In the genomic region with DNA sequence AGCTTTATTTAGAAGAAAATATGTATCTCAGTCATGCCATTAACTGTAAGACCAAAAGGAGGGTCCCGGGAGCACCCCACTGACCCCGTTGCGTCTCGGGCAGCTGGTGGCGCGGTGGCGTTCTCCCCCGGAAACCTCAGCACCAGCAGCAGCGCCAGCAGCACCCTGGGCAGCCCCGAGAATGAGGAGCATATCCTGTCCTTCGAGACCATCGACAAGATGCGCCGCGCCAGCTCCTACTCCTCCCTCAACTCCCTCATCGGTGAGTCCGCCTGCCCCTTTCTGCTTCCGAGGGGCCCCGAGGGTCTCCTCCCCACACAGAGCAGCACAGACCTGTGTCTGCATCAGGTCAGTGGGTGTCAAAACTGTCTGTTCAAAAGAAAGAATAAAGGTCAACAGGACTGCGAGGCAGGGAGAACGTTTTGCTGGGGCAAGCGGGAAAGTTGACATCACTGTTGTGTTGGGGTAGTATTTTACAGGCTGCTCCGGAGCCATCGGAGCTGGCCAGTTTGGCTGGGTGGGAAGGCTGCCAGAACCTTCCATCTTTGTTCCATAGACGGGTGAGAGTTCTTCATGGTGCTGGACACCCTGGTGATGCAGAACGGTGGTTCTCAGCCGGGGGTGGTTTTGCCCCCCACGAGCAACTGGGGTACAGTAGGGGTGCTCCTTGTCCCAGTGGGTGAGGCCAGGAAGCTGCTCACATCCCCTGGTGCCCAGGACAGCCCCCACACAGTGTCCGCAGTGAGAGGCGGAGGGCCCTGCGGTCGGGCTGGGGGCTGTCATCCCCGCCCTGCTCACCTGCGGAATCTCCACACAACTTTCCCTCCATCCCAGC, we compare ENCODE assay signal across 15 cellular contexts.
DNase-seq lines count a peak whose midpoint lies in the region; ATAC-seq, FAIRE-seq and TF ChIP-seq lines count a peak whose summit lies in the region.
"Had no signal": no experiment of that assay in that cellular context is flagged by ENCODE, and none has a peak within 500 bp of the region (broad histone marks: within the 10 kb centered on the region; RNA-seq: fewer than 3 reads in every experiment).

No MANE protein-coding gene starts in this region.

- FAIRE-seq in keratinocyte (lab: Jason Lieb, UNC) = no peak

- H3K9me3 Mint-ChIP-seq in CD4-positive, CD25-positive, alpha-beta regulatory T cell = no peaks in the 10 kb centered on the region
- no peaks in the 10 kb centered on the region for H3K9me3 Mint-ChIP-seq in activated CD8-positive, alpha-beta T cell treated with anti-CD3 and anti-CD28 coated beads, Interleukin-2, amount 10 ng/mL, durations not matched to agents 7 days and 5 days (ENCODE audit: insufficient read depth)

- peaks cover 14 to 58% (median 32%) of the 10 kb centered on the region in 4 donors for H3K4me1 Mint-ChIP-seq in CD4-positive, CD25-positive, alpha-beta regulatory T cell
- peaks cover 88% of the 10 kb centered on the region for H3K4me1 Mint-ChIP-seq in activated CD8-positive, alpha-beta T cell treated with anti-CD3 and anti-CD28 coated beads, Interleukin-2, amount 10 ng/mL, durations not matched to agents 7 days and 5 days (ENCODE audit: low read depth)

- peak overlapping the region; percentile 21 to 87 (median 53) for H3K4me3 Mint-ChIP-seq in CD4-positive, CD25-positive, alpha-beta regulatory T cell
- peak overlapping the region; percentile 74 for H3K4me3 Mint-ChIP-seq in activated CD8-positive, alpha-beta T cell treated with anti-CD3 and anti-CD28 coated beads, Interleukin-2, amount 10 ng/mL, durations not matched to agents 7 days and 5 days

- H3K9me1 ChIP-seq in keratinocyte (ENCODE audit: control insufficient read depth, extremely low read depth, insufficient read depth, low read length) = no peaks in the 10 kb centered on the region

- in situ Hi-C loops in GM13976 (cut with MboI; ENCODE audit: low sequenced_read_pairs, unreplicated experiment) = no loop called here

- H3K9me3 ChIP-seq in CD4-positive, CD25-positive, alpha-beta regulatory T cell (ENCODE audit: control insufficient read depth in 2 of 2, low read length in 2 of 2) = no peaks in the 10 kb centered on the region
- H3K9me3 ChIP-seq in keratinocyte (ENCODE audit: control insufficient read depth, low read depth, low read length) (no peaks in the 10 kb centered on the region), hepatocyte (ENCODE audit: low read depth) (no peaks in the 10 kb centered on the region), lower lobe of right lung (no peaks in the 10 kb centered on the region)
- H3K9me3 ChIP-seq: colonic mucosa, SJCRH30, vagina had no signal

- no peak overlapping the region for H3K4me3 ChIP-seq in ACC112 (ENCODE audit: low read depth, low read length)
- H3K4me3 ChIP-seq in CD4-positive, CD25-positive, alpha-beta regulatory T cell (ENCODE audit: low read depth, low read length) = no peak overlapping the region
- H3K4me3 ChIP-seq in keratinocyte (ENCODE audit: control insufficient read depth in 2 of 3, extremely low read depth in 1 of 3, insufficient read depth in 2 of 3, low read depth in 1 of 3, low read length in 3 of 3) = no peak overlapping the region
- H3K4me3 ChIP-seq in hepatocyte = no peak overlapping the region
- no peak overlapping the region for H3K4me3 ChIP-seq in lower lobe of right lung
- H3K4me3 ChIP-seq: colonic mucosa, SJCRH30, skin epidermis, vagina had no signal

- H3K36me3 ChIP-seq in ACC112 (ENCODE audit: insufficient read depth, low read length) = peaks cover 7% of the 10 kb centered on the region; the same call in 1 of the 2 replicates
- peaks cover 6% of the 10 kb centered on the region for H3K36me3 ChIP-seq in CD4-positive, CD25-positive, alpha-beta regulatory T cell (ENCODE audit: control insufficient read depth, insufficient read depth, low read length)
- peaks cover 7 to 9% of the 10 kb centered on the region in 2 experiments for H3K36me3 ChIP-seq in keratinocyte (ENCODE audit: control insufficient read depth in 2 of 2, extremely low read depth in 1 of 2, insufficient read depth in 2 of 2, low read length in 2 of 2)
- no peaks in the 10 kb centered on the region for H3K36me3 ChIP-seq in hepatocyte (replicated peaks; ENCODE audit: insufficient read depth, low read depth)
- peaks cover 39% of the 10 kb centered on the region for H3K36me3 ChIP-seq in lower lobe of right lung
- H3K36me3 ChIP-seq: colonic mucosa had no signal

- TF ChIP-seq CTCF in keratinocyte (optimal IDR thresholded peaks at IDR 0.05 in 1 of 3, IDR thresholded peaks at IDR 0.05 in 1 of 3, conservative IDR thresholded peaks at IDR 0.05 in 1 of 3; ENCODE audit: extremely low read depth in 1 of 3, insufficient read depth in 2 of 3, low read length in 3 of 3) (no peak), GM13976 (IDR thresholded peaks at IDR 0.05; ENCODE audit: borderline replicate concordance, control extremely low read depth, extremely low read depth, insufficient read depth, missing control alignments) (no peak), hepatocyte (IDR thresholded peaks at IDR 0.05; ENCODE audit: poor library complexity) (no peak), lower lobe of right lung (IDR thresholded peaks at IDR 0.05) (no peak)

- no peak for DNase-seq in CD4-positive, CD25-positive, alpha-beta regulatory T cell
- DNase-seq in activated CD8-positive, alpha-beta T cell treated with anti-CD3 and anti-CD28 coated beads, Interleukin-2, amount 10 ng/mL, durations not matched to agents 7 days and 5 days = no peak
- DNase-seq in keratinocyte (ENCODE audit: low read depth, low spot score) (no peak), GM13976 (ENCODE audit: low spot score) (no peak), hepatocyte (ENCODE audit: low spot score) (no peak), lower lobe of right lung (no peak)
- DNase-seq: C1 segment of cervical spinal cord, colonic mucosa had no signal

- no peak overlapping the region for H3K4me2 ChIP-seq in keratinocyte (ENCODE audit: control insufficient read depth, extremely low read depth, insufficient read depth, low read depth, low read length)
- no peak overlapping the region for H3K4me2 ChIP-seq in hepatocyte
- H3K4me2 ChIP-seq: KMS-11 had no signal

- H3K27ac ChIP-seq in ACC112 (ENCODE audit: low read depth, low read length) (peak overlapping the region; percentile 98; the same call in 1 of the 2 replicates), keratinocyte (ENCODE audit: control insufficient read depth, insufficient read depth, low read length) (peak overlapping the region; percentile 99), hepatocyte (no peak overlapping the region), lower lobe of right lung (no peak overlapping the region)
- peak overlapping the region; percentile 88 for H3K27ac ChIP-seq in CD4-positive, CD25-positive, alpha-beta regulatory T cell (ENCODE audit: insufficient read depth, low read length, poor library complexity, severe bottlenecking)
- H3K27ac ChIP-seq: colonic mucosa, epithelial cell of prostate, KMS-11, SJCRH30 had no signal

- dilution Hi-C loops in keratinocyte (cut with MboI; ENCODE audit: extremely low pct_ligation_motif_present, low sequenced_read_pairs) = no loop called here

- POLR2A ChIA-PET in activated CD8-positive, alpha-beta T cell treated with anti-CD3 and anti-CD28 coated beads, Interleukin-2, amount 10 ng/mL, durations not matched to agents 7 days and 5 days (lab: Charles Lee) = no interaction called here

- H3K27me3 ChIP-seq in ACC112 (ENCODE audit: insufficient read depth, low read length) (no peaks in the 10 kb centered on the region), keratinocyte (ENCODE audit: control insufficient read depth, extremely low read depth, insufficient read depth, low read length) (no peaks in the 10 kb centered on the region), hepatocyte (no peaks in the 10 kb centered on the region), lower lobe of right lung (ENCODE audit: low read depth) (no peaks in the 10 kb centered on the region)
- no peaks in the 10 kb centered on the region for H3K27me3 ChIP-seq in CD4-positive, CD25-positive, alpha-beta regulatory T cell (ENCODE audit: control insufficient read depth, insufficient read depth, low read length)
- H3K27me3 ChIP-seq: colonic mucosa, SJCRH30, vagina had no signal

- H3K27me3 Mint-ChIP-seq in CD4-positive, CD25-positive, alpha-beta regulatory T cell = no peaks in the 10 kb centered on the region
- no peaks in the 10 kb centered on the region for H3K27me3 Mint-ChIP-seq in activated CD8-positive, alpha-beta T cell treated with anti-CD3 and anti-CD28 coated beads, Interleukin-2, amount 10 ng/mL, durations not matched to agents 7 days and 5 days (ENCODE audit: low read depth)

- H4K20me1 ChIP-seq in keratinocyte (ENCODE audit: control insufficient read depth, extremely low read depth, insufficient read depth, low read length) (no peaks in the 10 kb centered on the region), hepatocyte (ENCODE audit: insufficient read depth, poor library complexity, severe bottlenecking) (no peaks in the 10 kb centered on the region)

- no peaks in the 10 kb centered on the region for H3K9me2 ChIP-seq in hepatocyte (replicated peaks; ENCODE audit: insufficient read depth)

- no peak for ATAC-seq in CD4-positive, CD25-positive, alpha-beta regulatory T cell (ENCODE audit: low read depth in 2 of 2)
- ATAC-seq in activated CD8-positive, alpha-beta T cell treated with anti-CD3 and anti-CD28 coated beads, Interleukin-2, amount 10 ng/mL, durations not matched to agents 7 days and 5 days = no peak
- ATAC-seq in GM21786 (IDR thresholded peaks at IDR 0.05; ENCODE audit: unreplicated experiment) (no peak), lower lobe of right lung (no peak)

- peak overlapping the region; percentile 95 for H3K9ac ChIP-seq in keratinocyte (ENCODE audit: control insufficient read depth, extremely low read depth, insufficient read depth, low read length)
- H3K9ac ChIP-seq: KMS-11 had no signal

- peak overlapping the region; percentile 73 to 99 (median 99) for H3K27ac Mint-ChIP-seq in CD4-positive, CD25-positive, alpha-beta regulatory T cell
- peak overlapping the region; percentile 93 for H3K27ac Mint-ChIP-seq in activated CD8-positive, alpha-beta T cell treated with anti-CD3 and anti-CD28 coated beads, Interleukin-2, amount 10 ng/mL, durations not matched to agents 7 days and 5 days

- CTCF ChIA-PET in activated CD8-positive, alpha-beta T cell treated with anti-CD3 and anti-CD28 coated beads, Interleukin-2, amount 10 ng/mL, durations not matched to agents 7 days and 5 days (lab: Charles Lee) = interaction anchor here (1.1 to 1.6 kb wide), 4 partner anchors 16 to 318 kb away, joined by 3 to 4 read pairs (median 4); no protein-coding TSS in a partner anchor

- no peaks in the 10 kb centered on the region for H3K79me2 ChIP-seq in ACC112 (ENCODE audit: control insufficient read depth, insufficient read depth, low read length, unreplicated experiment)
- H3K79me2 ChIP-seq in keratinocyte (ENCODE audit: control insufficient read depth, insufficient read depth, low read length) = no peaks in the 10 kb centered on the region
- H3K79me2 ChIP-seq in hepatocyte = no peaks in the 10 kb centered on the region

- H3K36me3 Mint-ChIP-seq in CD4-positive, CD25-positive, alpha-beta regulatory T cell = peaks cover 33% of the 10 kb centered on the region
- H3K36me3 Mint-ChIP-seq in activated CD8-positive, alpha-beta T cell treated with anti-CD3 and anti-CD28 coated beads, Interleukin-2, amount 10 ng/mL, durations not matched to agents 7 days and 5 days (ENCODE audit: low read depth) = peaks cover 80% of the 10 kb centered on the region

- H3K4me1 ChIP-seq in ACC112 (ENCODE audit: control insufficient read depth, insufficient read depth, low read length, unreplicated experiment) (peaks cover 33% of the 10 kb centered on the region), keratinocyte (ENCODE audit: control insufficient read depth, extremely low read depth, insufficient read depth, low read length) (peaks cover 36% of the 10 kb centered on the region), hepatocyte (ENCODE audit: insufficient read depth) (peaks cover 3% of the 10 kb centered on the region), lower lobe of right lung (no peaks in the 10 kb centered on the region)
- H3K4me1 ChIP-seq in CD4-positive, CD25-positive, alpha-beta regulatory T cell (ENCODE audit: control insufficient read depth, insufficient read depth, low read length, poor library complexity, severe bottlenecking) = peaks cover 35% of the 10 kb centered on the region
- H3K4me1 ChIP-seq: colonic mucosa had no signal

- intact Hi-C loops in lower lobe of right lung (cut with DNase I) = no loop called here

- 96% methylated on average over 34 of the region's 34 CpGs for WGBS in hepatocyte (ENCODE audit: low lambda C conversion rate, missing lambda C conversion rate)

- H2AFZ ChIP-seq in ACC112 (ENCODE audit: low read length, unreplicated experiment) = no peak overlapping the region
- no peak overlapping the region for H2AFZ ChIP-seq in keratinocyte (ENCODE audit: control insufficient read depth, low read length)
- no peak overlapping the region for H2AFZ ChIP-seq in hepatocyte

Comparison
In these comparisons a context has a peak if more than half of its experiments do, and no peak if none do; other contexts are left out.
1. H3K27ac ChIP-seq: peak in ACC112 (single experiment), CD4-positive, CD25-positive, alpha-beta regulatory T cell (single experiment) and keratinocyte (single experiment); none in hepatocyte (single experiment) and lower lobe of right lung (single experiment).